In genomic region chr9:70941191-70941590, GRCh38 we compare ENCODE assay signal across 25 cellular contexts.
"Had no signal": no experiment of that assay in that cellular context is flagged by ENCODE, and none has a peak within 500 bp of the region (broad histone marks: within the 10 kb centered on the region; RNA-seq: fewer than 3 reads in every experiment).

No MANE protein-coding gene starts in this region.

- H3K4me3 ChIP-seq: colonic mucosa, coronary artery, dorsolateral prefrontal cortex, esophagus muscularis mucosa, esophagus squamous epithelium, gastrocnemius medialis, gastroesophageal sphincter, heart left ventricle, heart right ventricle had no signal

- H3K27ac Mint-ChIP-seq: dendritic cell treated with granulocyte-macrophage colony-stimulating factor and Interleukin-4, amounts not matched to agents 40 ng/mL and 50 ng/mL, for 4 days; effector memory CD8-positive, alpha-beta T cell; endodermal cell had no signal

- H3K9me3 ChIP-seq: colonic mucosa, esophagus muscularis mucosa, esophagus squamous epithelium, gastrocnemius medialis, gastroesophageal sphincter, heart left ventricle, heart right ventricle had no signal

- H3K4me3 Mint-ChIP-seq: dendritic cell treated with granulocyte-macrophage colony-stimulating factor and Interleukin-4, amounts not matched to agents 40 ng/mL and 50 ng/mL, for 4 days; effector memory CD8-positive, alpha-beta T cell; endodermal cell had no signal

- H3K27me3 Mint-ChIP-seq: dendritic cell treated with granulocyte-macrophage colony-stimulating factor and Interleukin-4, amounts not matched to agents 40 ng/mL and 50 ng/mL, for 4 days had no signal

- H3K4me1 ChIP-seq: colonic mucosa, esophagus muscularis mucosa, esophagus squamous epithelium, foreskin keratinocyte, gastrocnemius medialis, gastroesophageal sphincter, heart left ventricle, heart right ventricle had no signal

- H3K27me3 ChIP-seq: colonic mucosa, dorsolateral prefrontal cortex, esophagus muscularis mucosa, esophagus squamous epithelium, foreskin keratinocyte, gastrocnemius medialis, gastroesophageal sphincter, heart left ventricle, heart right ventricle had no signal

- H3K36me3 ChIP-seq: colonic mucosa, esophagus muscularis mucosa, esophagus squamous epithelium, gastrocnemius medialis, gastroesophageal sphincter, heart left ventricle, heart right ventricle had no signal

- H3K9me3 Mint-ChIP-seq: dendritic cell treated with granulocyte-macrophage colony-stimulating factor and Interleukin-4, amounts not matched to agents 40 ng/mL and 50 ng/mL, for 4 days; endodermal cell had no signal

- H3K27ac ChIP-seq: colonic mucosa, coronary artery, dorsolateral prefrontal cortex, epithelial cell of prostate, esophagus muscularis mucosa, esophagus squamous epithelium, foreskin keratinocyte, gastrocnemius medialis, gastroesophageal sphincter, heart left ventricle, heart right ventricle had no signal

- ATAC-seq: effector memory CD8-positive, alpha-beta T cell; esophagus mucosa; foreskin keratinocyte; gastrocnemius medialis; gastroesophageal sphincter; heart left ventricle; heart right ventricle had no signal

- DNase-seq: colonic mucosa; cortex of kidney; dermis blood vessel endothelial cell; dorsolateral prefrontal cortex; effector CD4-positive, alpha-beta T cell; effector CD8-positive, alpha-beta T cell; effector memory CD4-positive, alpha-beta T cell; effector memory CD8-positive, alpha-beta T cell; endodermal cell; erythroblast; esophagus squamous epithelium; foreskin fibroblast; foreskin keratinocyte; foreskin melanocyte; gastrocnemius medialis; glutamatergic neuron; head of caudate nucleus; heart left ventricle; heart right ventricle had no signal
